Comparison of ENCODE assay signal across 36 cellular contexts in genomic region chr20:52838510-52839241, GRCh38.
"Had no signal": no experiment of that assay in that cellular context is flagged by ENCODE, and none has a peak within 500 bp of the region (broad histone marks: within the 10 kb centered on the region; RNA-seq: fewer than 3 reads in every experiment).

No MANE protein-coding gene starts in this region.

- H3K9me3 ChIP-seq: MG63 had no signal

- DNase-seq: Karpas-422, Kasumi-1, MG63, MM.1S, MV-4-11, NCI-H1048, NCI-H1092, NCI-H1092 treated with DMSO at 0.1 percent for 48 hours, NCI-H1105, NCI-H1105 treated with DMSO at 0.1 percent for 48 hours, NCI-H1417, NCI-H1417 treated with DMSO at 0.1 percent for 48 hours, NCI-H1436, NCI-H1436 treated with DMSO at 0.1 percent for 48 hours, NCI-H146, NCI-H1694, NCI-H1694 treated with DMSO at 0.1 percent for 48 hours, NCI-H187, NCI-H187 treated with DMSO at 0.1 percent for 48 hours, NCI-H1930, NCI-H2029, NCI-H2029 treated with DMSO at 0.1 percent for 48 hours, NCI-H2081, NCI-H2081 treated with DMSO at 0.1 percent for 48 hours, NCI-H2107, NCI-H2171, NCI-H2171 treated with DMSO at 0.1 percent for 48 hours, NCI-H2227 treated with DMSO at 0.1 percent for 48 hours, NCI-H226, NCI-H345, NCI-H446, NCI-H446 treated with DMSO at 0.1 percent for 48 hours, NCI-H510A, NCI-H510A treated with DMSO at 0.1 percent for 48 hours, NCI-H524, NCI-H524 treated with DMSO at 0.1 percent for 48 hours had no signal

- H3K36me3 ChIP-seq: MG63 had no signal

- H3K4me3 ChIP-seq: MG63 had no signal

- H3K27me3 ChIP-seq: MG63 had no signal
